ENCODE assay signal across 1 cellular context in the genomic region with DNA sequence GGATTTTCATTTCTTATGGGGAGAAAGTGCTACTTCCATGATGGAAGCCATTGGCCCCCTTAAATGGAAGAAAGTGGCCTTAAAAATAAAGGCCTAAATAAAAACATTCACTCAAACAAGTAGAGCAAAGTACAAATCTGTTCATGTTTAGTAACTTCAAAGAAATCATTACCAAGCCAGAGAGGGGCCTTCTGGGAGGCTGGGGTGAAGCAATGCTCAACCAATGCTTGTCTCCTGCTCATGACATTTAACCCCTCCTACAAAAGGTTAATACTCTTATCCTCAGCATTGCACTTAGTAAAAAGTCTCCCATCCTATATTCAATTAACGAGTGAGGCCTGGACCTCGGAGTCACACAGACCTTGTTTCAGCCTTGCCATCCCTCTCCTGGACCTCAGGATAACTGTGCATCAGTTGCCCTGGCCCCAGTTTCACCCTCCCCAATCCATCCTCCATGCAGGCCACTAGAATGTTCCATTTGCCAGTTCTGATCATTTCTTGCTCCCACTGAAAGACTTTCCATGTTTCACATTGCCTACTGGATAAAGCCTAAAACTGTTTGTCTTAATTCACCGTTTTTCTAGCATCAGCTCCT.
TF ChIP-seq lines count a peak whose summit lies in the region.

No MANE protein-coding gene starts in this region.

TF ChIP-seq in H1, 55 proteins besides CTCF, POLR2A, EP300 and RAD21:
- TF ChIP-seq SIN3A (conservative IDR thresholded peaks at IDR 0.05 in 1 of 2, IDR thresholded peaks at IDR 0.05 in 1 of 2; ENCODE audit: low read depth in 1 of 2, low read length in 2 of 2): no peak
- no peak for TF ChIP-seq CEBPB (IDR thresholded peaks at IDR 0.05; ENCODE audit: low read depth, low read length)
TF ChIP-seq in H1: peak in this region for 0.
